ENCODE assay signal across 11 cellular contexts in genomic region chr3:107641572-107642307, GRCh38.
DNase-seq lines count a peak whose midpoint lies in the region; ATAC-seq and TF ChIP-seq lines count a peak whose summit lies in the region.
"Had no signal": no experiment of that assay in that cellular context is flagged by ENCODE, and none has a peak within 500 bp of the region (broad histone marks: within the 10 kb centered on the region; RNA-seq: fewer than 3 reads in every experiment).

No MANE protein-coding gene starts in this region.

- intact Hi-C loops in IMR-90 (cut with micrococcal nuclease) = no loop called here
- intact Hi-C loops in right lobe of liver (cut with DNase I) = no loop called here

- no peak overlapping the region for H3K4ac ChIP-seq in IMR-90 (ENCODE audit: low read depth, low read length)

- H2BK20ac ChIP-seq in IMR-90 (ENCODE audit: low read depth, low read length) = no peak overlapping the region

- in situ Hi-C loops in IMR-90 (cut with MboI; ENCODE audit: low sequenced_read_pairs) (no loop called here), G401 (cut with HindIII; ENCODE audit: low sequenced_read_pairs) (no loop called here)

- POLR2A ChIA-PET in IMR-90 (lab: Charles Lee; ENCODE audit: unreplicated experiment) = no interaction called here
- POLR2A ChIA-PET in naive thymus-derived CD8-positive, alpha-beta T cell (lab: Charles Lee) = no interaction called here

- H3K18ac ChIP-seq in IMR-90 (ENCODE audit: low read depth, low read length) = no peak overlapping the region

- H4K8ac ChIP-seq in IMR-90 (ENCODE audit: low read depth in 2 of 2, low read length in 2 of 2) = no peak overlapping the region

- H3K27me3 Mint-ChIP-seq in naive thymus-derived CD8-positive, alpha-beta T cell = no peaks in the 10 kb centered on the region

- H3K9me3 Mint-ChIP-seq in naive thymus-derived CD8-positive, alpha-beta T cell = no peaks in the 10 kb centered on the region
- H3K9me3 Mint-ChIP-seq: T-helper 1 cell treated with Interleukin-12 subunit alpha and Interleukin-12 subunit beta and Interleukin-4 antibody, amounts not matched to agents 30 μg/mL and 1 μg/mL, for 36 hours had no signal

- no peak for TF ChIP-seq RAD21 in IMR-90 (IDR thresholded peaks at IDR 0.05; ENCODE audit: low read length)

- no peak for TF ChIP-seq CTCF in IMR-90 (conservative IDR thresholded peaks at IDR 0.05; ENCODE audit: low read depth, low read length)
- TF ChIP-seq CTCF in right lobe of liver (IDR thresholded peaks at IDR 0.05) = no peak

- H4K20me1 ChIP-seq in IMR-90 (ENCODE audit: insufficient read depth, low read length) = 0 out of 2 replicates have a peak, but pooled peaks cover 5% of the 10 kb centered on the region

- H3K4me1 ChIP-seq in IMR-90 (ENCODE audit: control insufficient read depth, insufficient read depth, low read length) (no peaks in the 10 kb centered on the region), right lobe of liver (no peaks in the 10 kb centered on the region)

- peaks cover 10 to 29% of the 10 kb centered on the region in 2 experiments; a peak in 3 of 4 replicates for H3K79me1 ChIP-seq in IMR-90 (ENCODE audit: low read depth in 1 of 2, low read length in 2 of 2)

- H3K27ac ChIP-seq in IMR-90 (ENCODE audit: insufficient read depth, low read length) (no peak overlapping the region), right lobe of liver (no peak overlapping the region)
- H3K27ac ChIP-seq: suprapubic skin had no signal

- no peak overlapping the region for H3K14ac ChIP-seq in IMR-90 (replicated peaks; ENCODE audit: low read depth, low read length)

- H3K9me1 ChIP-seq in IMR-90 (ENCODE audit: insufficient read depth, low read length) = peaks cover 7% of the 10 kb centered on the region; the same call in 1 of the 2 replicates

- H3K4me3 ChIP-seq in IMR-90 (ENCODE audit: insufficient read depth, low read depth, low read length) (no peak overlapping the region), right lobe of liver (no peak overlapping the region)
- H3K4me3 ChIP-seq: suprapubic skin had no signal

- H4K5ac ChIP-seq in IMR-90 (ENCODE audit: low read depth, low read length) = no peak overlapping the region

- no TSS peak for BruUV-seq in IMR-90 (replicated peaks; lab: Mats Ljungman, UMichigan)

- ATAC-seq in GM18511 (IDR thresholded peaks at IDR 0.05; ENCODE audit: unreplicated experiment) = peak; percentile 68
- peak; percentile 72 for ATAC-seq in GM21786 (IDR thresholded peaks at IDR 0.05; ENCODE audit: unreplicated experiment)
- ATAC-seq in IMR-90 (ENCODE audit: low read depth) = peak; percentile 29
- peak; percentile 33 to 80 (median 69) for ATAC-seq in right lobe of liver
- no peak for ATAC-seq in naive thymus-derived CD8-positive, alpha-beta T cell
- ATAC-seq in GM21515 (IDR thresholded peaks at IDR 0.05; ENCODE audit: unreplicated experiment) = no peak

- dilution Hi-C loops in IMR-90 (cut with HindIII; ENCODE audit: low sequenced_read_pairs, unreplicated experiment) = no loop called here

- TF ChIP-seq POLR2A in IMR-90 (IDR thresholded peaks at IDR 0.05; ENCODE audit: low read depth, low read length) = no peak
- TF ChIP-seq POLR2A in right lobe of liver (IDR thresholded peaks at IDR 0.05) = no peak

- CTCF ChIA-PET in IMR-90 (lab: Yijun Ruan, JAX) = no interaction called here

- no peak overlapping the region for H3K4me2 ChIP-seq in IMR-90 (ENCODE audit: low read depth, low read length)

- H2AK5ac ChIP-seq in IMR-90 (ENCODE audit: low read depth, low read length) = no peak overlapping the region

- H3K9ac ChIP-seq in IMR-90 (ENCODE audit: low read depth, low read length) = no peak overlapping the region

- no peak overlapping the region for H2BK5ac ChIP-seq in IMR-90 (ENCODE audit: low read depth, low read length, poor library complexity, severe bottlenecking)

- H3K23ac ChIP-seq in IMR-90 (ENCODE audit: low read depth, low read length) = no peak overlapping the region

- no peak overlapping the region for H2BK15ac ChIP-seq in IMR-90 (ENCODE audit: low read depth, low read length)

- H3K27me3 ChIP-seq in IMR-90 (ENCODE audit: control insufficient read depth, insufficient read depth, low read length) (no peaks in the 10 kb centered on the region), right lobe of liver (no peaks in the 10 kb centered on the region)
- H3K27me3 ChIP-seq: suprapubic skin had no signal

- H4K91ac ChIP-seq in IMR-90 (ENCODE audit: insufficient read depth, low read depth, low read length) = no peak overlapping the region

- no peak overlapping the region for H3K27ac Mint-ChIP-seq in naive thymus-derived CD8-positive, alpha-beta T cell
- H3K27ac Mint-ChIP-seq: T-helper 1 cell treated with Interleukin-12 subunit alpha and Interleukin-12 subunit beta and Interleukin-4 antibody, amounts not matched to agents 30 μg/mL and 1 μg/mL, for 36 hours had no signal

- H3K4me1 Mint-ChIP-seq in naive thymus-derived CD8-positive, alpha-beta T cell = peaks cover 10 to 34% (median 17%) of the 10 kb centered on the region in 4 donors

- WGBS in IMR-90 (ENCODE audit: extremely low coverage in 2 of 2, insufficient read length in 1 of 2), 2 experiments = no CpG with 5 or more reads among the region's 2 CpGs
- 47% methylated on average over 2 of the region's 2 CpGs for WGBS in right lobe of liver (ENCODE audit: insufficient coverage, low coverage, low lambda C conversion rate, missing lambda C conversion rate)

- H2AFZ ChIP-seq in IMR-90 (replicated peaks; ENCODE audit: low read length, poor library complexity) = no peak overlapping the region

- H3K9me3 ChIP-seq in IMR-90 (ENCODE audit: control insufficient read depth, insufficient read depth, low read length) (no peaks in the 10 kb centered on the region), right lobe of liver (no peaks in the 10 kb centered on the region)
- H3K9me3 ChIP-seq: suprapubic skin had no signal

- no peak for DNase-seq in IMR-90
- DNase-seq in right lobe of liver = no peak
- no peak for DNase-seq in G401 (ENCODE audit: low spot score)
- no peak for DNase-seq in naive thymus-derived CD8-positive, alpha-beta T cell
- no peak for DNase-seq in AG08396 (ENCODE audit: low spot score)
- DNase-seq: stimulated activated CD4-positive, alpha-beta T cell treated with anti-CD3 and anti-CD28 coated beads, Interleukin-4, amount 100 ng/mL, for 4 hours had no signal

- no peak overlapping the region for H2BK120ac ChIP-seq in IMR-90 (ENCODE audit: low read depth, low read length)

- H3K36me3 ChIP-seq in IMR-90 (ENCODE audit: control insufficient read depth, insufficient read depth, low read length) = 0 out of 2 replicates have a peak, but pooled peaks cover 1% of the 10 kb centered on the region
- H3K36me3 ChIP-seq in right lobe of liver = no peaks in the 10 kb centered on the region
- H3K36me3 ChIP-seq: suprapubic skin had no signal

- H3K36me3 Mint-ChIP-seq in naive thymus-derived CD8-positive, alpha-beta T cell = peaks cover 0 to 23% (median 3%) of the 10 kb centered on the region in 3 donors

- H3K56ac ChIP-seq in IMR-90 (ENCODE audit: extremely low read depth, insufficient read depth, low read length) = no peak overlapping the region

- no peak overlapping the region for H3K4me3 Mint-ChIP-seq in naive thymus-derived CD8-positive, alpha-beta T cell
- H3K4me3 Mint-ChIP-seq: T-helper 1 cell treated with Interleukin-12 subunit alpha and Interleukin-12 subunit beta and Interleukin-4 antibody, amounts not matched to agents 30 μg/mL and 1 μg/mL, for 36 hours had no signal

- H2AK9ac ChIP-seq in IMR-90 (replicated peaks; ENCODE audit: low read depth, low read length, poor library complexity) = no peak overlapping the region

TF ChIP-seq in IMR-90, 13 proteins besides CTCF, POLR2A, EP300 and RAD21:
- TF ChIP-seq MXI1 (IDR thresholded peaks at IDR 0.05; ENCODE audit: borderline replicate concordance, low read depth, low read length) (no peak), ELK1 (IDR thresholded peaks at IDR 0.05; ENCODE audit: borderline replicate concordance, low read depth, low read length) (no peak), CEBPB (IDR thresholded peaks at IDR 0.05; ENCODE audit: low read depth, low read length) (peak; percentile 92), MAFK (IDR thresholded peaks at IDR 0.05; ENCODE audit: low read depth, low read length) (no peak), SMC3 (IDR thresholded peaks at IDR 0.05; ENCODE audit: low read depth, low read length) (no peak)

Comparison
In these comparisons a context has a peak if more than half of its experiments do, and no peak if none do; other contexts are left out.
1. ATAC-seq: peak in GM18511 (single experiment), GM21786 (single experiment), IMR-90 (single experiment) and right lobe of liver (4 of 4); none in naive thymus-derived CD8-positive, alpha-beta T cell (0 of 2) and GM21515 (single experiment).